Comparison of ENCODE assay signal across 2 cellular contexts in the genomic region with DNA sequence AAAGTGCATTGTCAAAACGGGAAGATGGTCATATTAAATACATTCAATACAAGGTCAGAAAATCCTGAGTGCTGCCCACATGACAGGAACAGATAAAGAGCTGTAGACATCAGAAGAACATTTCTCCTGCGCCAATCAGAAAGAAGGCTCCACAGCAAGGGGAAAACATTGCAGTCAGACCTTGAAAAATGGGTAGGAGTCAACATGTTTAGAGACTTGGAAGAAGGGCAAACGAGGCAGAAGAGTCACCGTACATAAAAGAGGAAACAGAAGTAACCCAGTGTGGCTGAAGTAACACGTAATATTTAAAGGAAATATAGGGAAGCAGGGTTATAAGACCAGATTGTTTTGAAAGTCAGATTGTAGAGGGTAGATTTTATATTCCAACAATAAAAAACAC.
TF ChIP-seq lines count a peak whose summit lies in the region.

No MANE protein-coding gene starts in this region.

TF ChIP-seq in GM23338, 12 proteins besides CTCF, POLR2A, EP300 and RAD21 (continues in another document):
- TF ChIP-seq CREB1 (CRISPR knock-in tag; IDR thresholded peaks at IDR 0.05; ENCODE audit: low read depth): no peak
- TF ChIP-seq EZH2 (IDR thresholded peaks at IDR 0.05; ENCODE audit: low read depth, unreplicated experiment): no peak
- no peak for TF ChIP-seq STAT1 (IDR thresholded peaks at IDR 0.05; ENCODE audit: unreplicated experiment)
- TF ChIP-seq, protein P1, sequence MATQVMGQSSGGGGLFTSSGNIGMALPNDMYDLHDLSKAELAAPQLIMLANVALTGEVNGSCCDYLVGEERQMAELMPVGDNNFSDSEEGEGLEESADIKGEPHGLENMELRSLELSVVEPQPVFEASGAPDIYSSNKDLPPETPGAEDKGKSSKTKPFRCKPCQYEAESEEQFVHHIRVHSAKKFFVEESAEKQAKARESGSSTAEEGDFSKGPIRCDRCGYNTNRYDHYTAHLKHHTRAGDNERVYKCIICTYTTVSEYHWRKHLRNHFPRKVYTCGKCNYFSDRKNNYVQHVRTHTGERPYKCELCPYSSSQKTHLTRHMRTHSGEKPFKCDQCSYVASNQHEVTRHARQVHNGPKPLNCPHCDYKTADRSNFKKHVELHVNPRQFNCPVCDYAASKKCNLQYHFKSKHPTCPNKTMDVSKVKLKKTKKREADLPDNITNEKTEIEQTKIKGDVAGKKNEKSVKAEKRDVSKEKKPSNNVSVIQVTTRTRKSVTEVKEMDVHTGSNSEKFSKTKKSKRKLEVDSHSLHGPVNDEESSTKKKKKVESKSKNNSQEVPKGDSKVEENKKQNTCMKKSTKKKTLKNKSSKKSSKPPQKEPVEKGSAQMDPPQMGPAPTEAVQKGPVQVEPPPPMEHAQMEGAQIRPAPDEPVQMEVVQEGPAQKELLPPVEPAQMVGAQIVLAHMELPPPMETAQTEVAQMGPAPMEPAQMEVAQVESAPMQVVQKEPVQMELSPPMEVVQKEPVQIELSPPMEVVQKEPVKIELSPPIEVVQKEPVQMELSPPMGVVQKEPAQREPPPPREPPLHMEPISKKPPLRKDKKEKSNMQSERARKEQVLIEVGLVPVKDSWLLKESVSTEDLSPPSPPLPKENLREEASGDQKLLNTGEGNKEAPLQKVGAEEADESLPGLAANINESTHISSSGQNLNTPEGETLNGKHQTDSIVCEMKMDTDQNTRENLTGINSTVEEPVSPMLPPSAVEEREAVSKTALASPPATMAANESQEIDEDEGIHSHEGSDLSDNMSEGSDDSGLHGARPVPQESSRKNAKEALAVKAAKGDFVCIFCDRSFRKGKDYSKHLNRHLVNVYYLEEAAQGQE (IDR thresholded peaks at IDR 0.05; ENCODE audit: unreplicated experiment): no peak
- TF ChIP-seq JUNB (IDR thresholded peaks at IDR 0.05; ENCODE audit: unreplicated experiment): no peak
- TF ChIP-seq ZNF331 (CRISPR knock-in tag; IDR thresholded peaks at IDR 0.05; ENCODE audit: low read depth): no peak
- no peak for TF ChIP-seq ZNF114 (CRISPR knock-in tag; IDR thresholded peaks at IDR 0.05)
- TF ChIP-seq, protein P2, sequence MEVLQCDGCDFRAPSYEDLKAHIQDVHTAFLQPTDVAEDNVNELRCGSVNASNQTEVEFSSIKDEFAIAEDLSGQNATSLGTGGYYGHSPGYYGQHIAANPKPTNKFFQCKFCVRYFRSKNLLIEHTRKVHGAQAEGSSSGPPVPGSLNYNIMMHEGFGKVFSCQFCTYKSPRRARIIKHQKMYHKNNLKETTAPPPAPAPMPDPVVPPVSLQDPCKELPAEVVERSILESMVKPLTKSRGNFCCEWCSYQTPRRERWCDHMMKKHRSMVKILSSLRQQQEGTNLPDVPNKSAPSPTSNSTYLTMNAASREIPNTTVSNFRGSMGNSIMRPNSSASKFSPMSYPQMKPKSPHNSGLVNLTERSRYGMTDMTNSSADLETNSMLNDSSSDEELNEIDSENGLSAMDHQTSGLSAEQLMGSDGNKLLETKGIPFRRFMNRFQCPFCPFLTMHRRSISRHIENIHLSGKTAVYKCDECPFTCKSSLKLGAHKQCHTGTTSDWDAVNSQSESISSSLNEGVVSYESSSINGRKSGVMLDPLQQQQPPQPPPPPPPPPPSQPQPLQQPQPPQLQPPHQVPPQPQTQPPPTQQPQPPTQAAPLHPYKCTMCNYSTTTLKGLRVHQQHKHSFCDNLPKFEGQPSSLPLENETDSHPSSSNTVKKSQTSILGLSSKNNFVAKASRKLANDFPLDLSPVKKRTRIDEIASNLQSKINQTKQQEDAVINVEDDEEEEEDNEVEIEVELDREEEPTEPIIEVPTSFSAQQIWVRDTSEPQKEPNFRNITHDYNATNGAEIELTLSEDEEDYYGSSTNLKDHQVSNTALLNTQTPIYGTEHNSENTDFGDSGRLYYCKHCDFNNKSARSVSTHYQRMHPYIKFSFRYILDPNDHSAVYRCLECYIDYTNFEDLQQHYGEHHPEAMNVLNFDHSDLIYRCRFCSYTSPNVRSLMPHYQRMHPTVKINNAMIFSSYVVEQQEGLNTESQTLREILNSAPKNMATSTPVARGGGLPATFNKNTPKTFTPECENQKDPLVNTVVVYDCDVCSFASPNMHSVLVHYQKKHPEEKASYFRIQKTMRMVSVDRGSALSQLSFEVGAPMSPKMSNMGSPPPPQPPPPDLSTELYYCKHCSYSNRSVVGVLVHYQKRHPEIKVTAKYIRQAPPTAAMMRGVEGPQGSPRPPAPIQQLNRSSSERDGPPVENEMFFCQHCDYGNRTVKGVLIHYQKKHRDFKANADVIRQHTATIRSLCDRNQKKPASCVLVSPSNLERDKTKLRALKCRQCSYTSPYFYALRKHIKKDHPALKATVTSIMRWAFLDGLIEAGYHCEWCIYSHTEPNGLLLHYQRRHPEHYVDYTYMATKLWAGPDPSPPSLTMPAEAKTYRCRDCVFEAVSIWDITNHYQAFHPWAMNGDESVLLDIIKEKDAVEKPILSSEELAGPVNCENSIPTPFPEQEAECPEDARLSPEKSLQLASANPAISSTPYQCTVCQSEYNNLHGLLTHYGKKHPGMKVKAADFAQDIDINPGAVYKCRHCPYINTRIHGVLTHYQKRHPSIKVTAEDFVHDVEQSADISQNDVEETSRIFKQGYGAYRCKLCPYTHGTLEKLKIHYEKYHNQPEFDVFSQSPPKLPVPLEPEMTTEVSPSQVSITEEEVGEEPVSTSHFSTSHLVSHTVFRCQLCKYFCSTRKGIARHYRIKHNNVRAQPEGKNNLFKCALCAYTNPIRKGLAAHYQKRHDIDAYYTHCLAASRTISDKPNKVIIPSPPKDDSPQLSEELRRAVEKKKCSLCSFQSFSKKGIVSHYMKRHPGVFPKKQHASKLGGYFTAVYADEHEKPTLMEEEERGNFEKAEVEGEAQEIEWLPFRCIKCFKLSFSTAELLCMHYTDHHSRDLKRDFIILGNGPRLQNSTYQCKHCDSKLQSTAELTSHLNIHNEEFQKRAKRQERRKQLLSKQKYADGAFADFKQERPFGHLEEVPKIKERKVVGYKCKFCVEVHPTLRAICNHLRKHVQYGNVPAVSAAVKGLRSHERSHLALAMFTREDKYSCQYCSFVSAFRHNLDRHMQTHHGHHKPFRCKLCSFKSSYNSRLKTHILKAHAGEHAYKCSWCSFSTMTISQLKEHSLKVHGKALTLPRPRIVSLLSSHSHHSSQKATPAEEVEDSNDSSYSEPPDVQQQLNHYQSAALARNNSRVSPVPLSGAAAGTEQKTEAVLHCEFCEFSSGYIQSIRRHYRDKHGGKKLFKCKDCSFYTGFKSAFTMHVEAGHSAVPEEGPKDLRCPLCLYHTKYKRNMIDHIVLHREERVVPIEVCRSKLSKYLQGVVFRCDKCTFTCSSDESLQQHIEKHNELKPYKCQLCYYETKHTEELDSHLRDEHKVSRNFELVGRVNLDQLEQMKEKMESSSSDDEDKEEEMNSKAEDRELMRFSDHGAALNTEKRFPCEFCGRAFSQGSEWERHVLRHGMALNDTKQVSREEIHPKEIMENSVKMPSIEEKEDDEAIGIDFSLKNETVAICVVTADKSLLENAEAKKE (CRISPR knock-in tag; IDR thresholded peaks at IDR 0.05): no peak
- TF ChIP-seq, protein P3, sequence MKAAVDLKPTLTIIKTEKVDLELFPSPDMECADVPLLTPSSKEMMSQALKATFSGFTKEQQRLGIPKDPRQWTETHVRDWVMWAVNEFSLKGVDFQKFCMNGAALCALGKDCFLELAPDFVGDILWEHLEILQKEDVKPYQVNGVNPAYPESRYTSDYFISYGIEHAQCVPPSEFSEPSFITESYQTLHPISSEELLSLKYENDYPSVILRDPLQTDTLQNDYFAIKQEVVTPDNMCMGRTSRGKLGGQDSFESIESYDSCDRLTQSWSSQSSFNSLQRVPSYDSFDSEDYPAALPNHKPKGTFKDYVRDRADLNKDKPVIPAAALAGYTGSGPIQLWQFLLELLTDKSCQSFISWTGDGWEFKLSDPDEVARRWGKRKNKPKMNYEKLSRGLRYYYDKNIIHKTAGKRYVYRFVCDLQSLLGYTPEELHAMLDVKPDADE (IDR thresholded peaks at IDR 0.05): no peak
- no peak for TF ChIP-seq NANOG (IDR thresholded peaks at IDR 0.05; ENCODE audit: borderline replicate concordance)

TF ChIP-seq in WTC11, 78 proteins besides CTCF, POLR2A, EP300 and RAD21:
- TF ChIP-seq, protein P4, sequence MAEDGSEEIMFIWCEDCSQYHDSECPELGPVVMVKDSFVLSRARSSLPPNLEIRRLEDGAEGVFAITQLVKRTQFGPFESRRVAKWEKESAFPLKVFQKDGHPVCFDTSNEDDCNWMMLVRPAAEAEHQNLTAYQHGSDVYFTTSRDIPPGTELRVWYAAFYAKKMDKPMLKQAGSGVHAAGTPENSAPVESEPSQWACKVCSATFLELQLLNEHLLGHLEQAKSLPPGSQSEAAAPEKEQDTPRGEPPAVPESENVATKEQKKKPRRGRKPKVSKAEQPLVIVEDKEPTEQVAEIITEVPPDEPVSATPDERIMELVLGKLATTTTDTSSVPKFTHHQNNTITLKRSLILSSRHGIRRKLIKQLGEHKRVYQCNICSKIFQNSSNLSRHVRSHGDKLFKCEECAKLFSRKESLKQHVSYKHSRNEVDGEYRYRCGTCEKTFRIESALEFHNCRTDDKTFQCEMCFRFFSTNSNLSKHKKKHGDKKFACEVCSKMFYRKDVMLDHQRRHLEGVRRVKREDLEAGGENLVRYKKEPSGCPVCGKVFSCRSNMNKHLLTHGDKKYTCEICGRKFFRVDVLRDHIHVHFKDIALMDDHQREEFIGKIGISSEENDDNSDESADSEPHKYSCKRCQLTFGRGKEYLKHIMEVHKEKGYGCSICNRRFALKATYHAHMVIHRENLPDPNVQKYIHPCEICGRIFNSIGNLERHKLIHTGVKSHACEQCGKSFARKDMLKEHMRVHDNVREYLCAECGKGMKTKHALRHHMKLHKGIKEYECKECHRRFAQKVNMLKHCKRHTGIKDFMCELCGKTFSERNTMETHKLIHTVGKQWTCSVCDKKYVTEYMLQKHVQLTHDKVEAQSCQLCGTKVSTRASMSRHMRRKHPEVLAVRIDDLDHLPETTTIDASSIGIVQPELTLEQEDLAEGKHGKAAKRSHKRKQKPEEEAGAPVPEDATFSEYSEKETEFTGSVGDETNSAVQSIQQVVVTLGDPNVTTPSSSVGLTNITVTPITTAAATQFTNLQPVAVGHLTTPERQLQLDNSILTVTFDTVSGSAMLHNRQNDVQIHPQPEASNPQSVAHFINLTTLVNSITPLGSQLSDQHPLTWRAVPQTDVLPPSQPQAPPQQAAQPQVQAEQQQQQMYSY (CRISPR knock-in tag; IDR thresholded peaks at IDR 0.05): no peak
- TF ChIP-seq SP1 (CRISPR knock-in tag; conservative IDR thresholded peaks at IDR 0.05): no peak
- TF ChIP-seq NFATC4 (CRISPR knock-in tag; IDR thresholded peaks at IDR 0.05): no peak
- no peak for TF ChIP-seq NFE2L1 (CRISPR knock-in tag; IDR thresholded peaks at IDR 0.05)
- no peak for TF ChIP-seq CREM (CRISPR knock-in tag; IDR thresholded peaks at IDR 0.05)
- no peak for TF ChIP-seq FOXK1 (CRISPR knock-in tag; IDR thresholded peaks at IDR 0.05)
- TF ChIP-seq ZNF423 (CRISPR knock-in tag; IDR thresholded peaks at IDR 0.05): no peak
- TF ChIP-seq, protein P5, sequence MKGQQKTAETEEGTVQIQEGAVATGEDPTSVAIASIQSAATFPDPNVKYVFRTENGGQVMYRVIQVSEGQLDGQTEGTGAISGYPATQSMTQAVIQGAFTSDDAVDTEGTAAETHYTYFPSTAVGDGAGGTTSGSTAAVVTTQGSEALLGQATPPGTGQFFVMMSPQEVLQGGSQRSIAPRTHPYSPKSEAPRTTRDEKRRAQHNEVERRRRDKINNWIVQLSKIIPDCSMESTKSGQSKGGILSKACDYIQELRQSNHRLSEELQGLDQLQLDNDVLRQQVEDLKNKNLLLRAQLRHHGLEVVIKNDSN (CRISPR knock-in tag; IDR thresholded peaks at IDR 0.05): no peak
TF ChIP-seq in WTC11: peak in this region for 0.
